8 cellular contexts compared by ENCODE assay signal in genomic region chr10:73774637-73775036, GRCh38. TPM values are rescaled to one million over a fixed set of nuclear protein-coding genes. Genes with fewer than 3 reads are reported as not detected.
DNase-seq lines count a peak whose midpoint lies in the region; ATAC-seq and TF ChIP-seq lines count a peak whose summit lies in the region.

No MANE protein-coding gene starts in this region.

- no peak overlapping the region for H3K27ac ChIP-seq in GM23248
- H3K27ac ChIP-seq in liver (ENCODE audit: low read depth in 1 of 2, low read length in 2 of 2): no peak overlapping the region

- CTCF ChIA-PET in activated CD4-positive, alpha-beta memory T cell treated with anti-CD3 and anti-CD28 coated beads, Interleukin-2, amount 10 ng/mL, durations not matched to agents 7 days and 5 days (lab: Charles Lee): no interaction called here

- peak; percentile 40 to 57 for TF ChIP-seq RAD21 in liver (IDR thresholded peaks at IDR 0.05)

- H3K79me2 ChIP-seq in GM23248 (ENCODE audit: insufficient read depth): peaks cover 67% of the 10 kb centered on the region

- DNase-seq in AML-193 (lab: John Stamatoyannopoulos, UW): peak; percentile 24 to 30
- peak; percentile 52 for DNase-seq in GM23248
- DNase-seq in activated CD4-positive, alpha-beta memory T cell treated with anti-CD3 and anti-CD28 coated beads, Interleukin-2, amount 10 ng/mL, durations not matched to agents 7 days and 5 days: peak; percentile 46
- DNase-seq in activated gamma-delta T cell (lab: John Stamatoyannopoulos, UW): no peak
- DNase-seq in SHP77 (lab: John Stamatoyannopoulos, UW): no peak

- no peaks in the 10 kb centered on the region for H3K9me3 Mint-ChIP-seq in activated CD4-positive, alpha-beta memory T cell treated with anti-CD3 and anti-CD28 coated beads, Interleukin-2, amount 10 ng/mL, durations not matched to agents 7 days and 5 days

- peaks cover 56% of the 10 kb centered on the region for H3K4me1 Mint-ChIP-seq in activated CD4-positive, alpha-beta memory T cell treated with anti-CD3 and anti-CD28 coated beads, Interleukin-2, amount 10 ng/mL, durations not matched to agents 7 days and 5 days

- POLR2A ChIA-PET in activated CD4-positive, alpha-beta memory T cell treated with anti-CD3 and anti-CD28 coated beads, Interleukin-2, amount 10 ng/mL, durations not matched to agents 7 days and 5 days (lab: Charles Lee): interaction anchor here (1.3 to 8.6 kb wide), 4 partner anchors 8 to 44 kb away, joined by 3 to 98 read pairs (median 61); partner anchors contain the start of genes CHCHD1 and ZSWIM8

- H3K9me3 ChIP-seq in GM23248 (ENCODE audit: low read depth): no peaks in the 10 kb centered on the region
- no peaks in the 10 kb centered on the region for H3K9me3 ChIP-seq in liver (ENCODE audit: control insufficient read depth in 4 of 4, low read length in 3 of 4)

- peaks cover 42% of the 10 kb centered on the region for H3K36me3 ChIP-seq in GM23248 (ENCODE audit: low read depth)
- peaks cover 6 to 29% (median 18%) of the 10 kb centered on the region in 4 donors for H3K36me3 ChIP-seq in liver (ENCODE audit: control insufficient read depth in 4 of 4, insufficient read depth in 3 of 4, low read depth in 1 of 4, low read length in 3 of 4)

- no peak for ATAC-seq in HG02763 (IDR thresholded peaks at IDR 0.05; ENCODE audit: unreplicated experiment)
- ATAC-seq in GM18520 (IDR thresholded peaks at IDR 0.05; ENCODE audit: unreplicated experiment): no peak

- no peaks in the 10 kb centered on the region for H3K27me3 Mint-ChIP-seq in activated CD4-positive, alpha-beta memory T cell treated with anti-CD3 and anti-CD28 coated beads, Interleukin-2, amount 10 ng/mL, durations not matched to agents 7 days and 5 days

- peak overlapping the region; percentile 58 for H3K27ac Mint-ChIP-seq in activated CD4-positive, alpha-beta memory T cell treated with anti-CD3 and anti-CD28 coated beads, Interleukin-2, amount 10 ng/mL, durations not matched to agents 7 days and 5 days

- in situ Hi-C loops in GM23248 (cut with MboI): no loop called here

- no peak overlapping the region for H2AFZ ChIP-seq in GM23248

- H3K9me2 ChIP-seq in GM23248 (ENCODE audit: insufficient read depth): no peaks in the 10 kb centered on the region

- H3K9ac ChIP-seq in GM23248: peak overlapping the region; percentile 91
- H3K9ac ChIP-seq in liver (ENCODE audit: low read depth in 1 of 2, low read length in 2 of 2): peak overlapping the region in 1 of 2 donors; percentile 7

- no peak for TF ChIP-seq CTCF in liver (IDR thresholded peaks at IDR 0.05; ENCODE audit: low read depth, low read length, missing input control)

- peak overlapping the region; percentile 76 for H3K4me3 ChIP-seq in GM23248
- no peak overlapping the region for H3K4me3 ChIP-seq in liver (ENCODE audit: low read depth in 1 of 3, low read length in 3 of 3)

- WGBS in GM23248 (ENCODE audit: low coverage in 1 of 2, low lambda C conversion rate in 2 of 2, missing lambda C conversion rate in 2 of 2), 2 experiments: 11 to 14% methylated on average over 5 of the region's 5 CpGs
- 44% methylated on average over 5 of the region's 5 CpGs for WGBS in liver

- peak overlapping the region; percentile 85 for H3K4me3 Mint-ChIP-seq in activated CD4-positive, alpha-beta memory T cell treated with anti-CD3 and anti-CD28 coated beads, Interleukin-2, amount 10 ng/mL, durations not matched to agents 7 days and 5 days

- peaks cover 24% of the 10 kb centered on the region for H3K4me1 ChIP-seq in GM23248 (ENCODE audit: insufficient read depth)
- peaks cover 6 to 28% (median 25%) of the 10 kb centered on the region in 4 donors for H3K4me1 ChIP-seq in liver (ENCODE audit: control insufficient read depth in 4 of 4, insufficient read depth in 4 of 4, low read length in 3 of 4)

- H4K20me1 ChIP-seq in GM23248 (ENCODE audit: insufficient read depth): no peaks in the 10 kb centered on the region

- H3F3A ChIP-seq in GM23248 (ENCODE audit: insufficient read depth): peaks cover 45% of the 10 kb centered on the region

- H3K27me3 ChIP-seq in GM23248 (replicated peaks; ENCODE audit: insufficient read depth) (no peaks in the 10 kb centered on the region), liver (ENCODE audit: control insufficient read depth in 4 of 4, insufficient read depth in 4 of 4, low read length in 3 of 4) (no peaks in the 10 kb centered on the region)

- H3K36me3 Mint-ChIP-seq in activated CD4-positive, alpha-beta memory T cell treated with anti-CD3 and anti-CD28 coated beads, Interleukin-2, amount 10 ng/mL, durations not matched to agents 7 days and 5 days (ENCODE audit: low read depth): peaks cover 69% of the 10 kb centered on the region

- H3K4me2 ChIP-seq in GM23248 (ENCODE audit: unreplicated experiment): peak overlapping the region; percentile 95

TF ChIP-seq in liver, 16 proteins besides CTCF, POLR2A, EP300 and RAD21 (continues in another document):
- TF ChIP-seq FOXA1 (IDR thresholded peaks at IDR 0.05) (no peak), NR2F2 (IDR thresholded peaks at IDR 0.05) (no peak), JUND (IDR thresholded peaks at IDR 0.05) (no peak), TAF1 (conservative IDR thresholded peaks at IDR 0.05) (no peak), FOXA2 (IDR thresholded peaks at IDR 0.05) (no peak), RXRA (IDR thresholded peaks at IDR 0.05) (no peak), HNF4G (IDR thresholded peaks at IDR 0.05) (no peak), SP1 (IDR thresholded peaks at IDR 0.05) (no peak), YY1 (IDR thresholded peaks at IDR 0.05) (no peak), MAX (IDR thresholded peaks at IDR 0.05) (no peak), HNF4A (conservative IDR thresholded peaks at IDR 0.05) (no peak), ZBTB33 (IDR thresholded peaks at IDR 0.05) (no peak), EGR1 (IDR thresholded peaks at IDR 0.05; ENCODE audit: low read depth in 2 of 2) (no peak)

RNA-seq across cellular contexts. Expression of gene CHCHD1, which starts 7.2 kb away (rescaled TPM):
- total RNA-seq in GM23248 (2014; rRNA removed; shearing (Covaris generic)): 23.1 and 26.9 TPM in 2 replicates
- polyA plus RNA-seq in GM23248 (2016; fragmentation: Nextera tagmentation; extraction: Ambion mirVana) (66.3 and 73.0 TPM in 2 replicates), liver (10 to 100 TPM; 32.5 to 47.4 TPM)
- total RNA-seq in activated CD4-positive, alpha-beta memory T cell treated with anti-CD3 and anti-CD28 coated beads, Interleukin-2, amount 10 ng/mL, durations not matched to agents 7 days and 5 days: 10 to 100 TPM; 31.4 to 34.6 TPM
- 10 to 100 TPM in 1 of 2 donors, 1 to 10 TPM in 1; 7.6 to 13.7 TPM for total RNA-seq in liver

RNA-seq across cellular contexts. Expression of gene ZSWIM8, which starts 10.8 kb away (rescaled TPM):
- total RNA-seq in GM23248 (2014; rRNA removed; shearing (Covaris generic)): 44.4 and 61.5 TPM in 2 replicates
- polyA plus RNA-seq in GM23248 (2016; fragmentation: Nextera tagmentation; extraction: Ambion mirVana) (24.3 and 25.5 TPM in 2 replicates), liver (10 to 100 TPM; 33.3 to 53.4 TPM)
- 10 to 100 TPM; 88.0 to 92.2 TPM for total RNA-seq in activated CD4-positive, alpha-beta memory T cell treated with anti-CD3 and anti-CD28 coated beads, Interleukin-2, amount 10 ng/mL, durations not matched to agents 7 days and 5 days
- total RNA-seq in liver: 10 to 100 TPM; 35.3 to 66.2 TPM

RNA-seq across cellular contexts. Expression of gene SEC24C, which starts 30.5 kb away (rescaled TPM):
- total RNA-seq in GM23248 (2014; rRNA removed; shearing (Covaris generic)): 75.6 and 87.1 TPM in 2 replicates
- polyA plus RNA-seq in GM23248 (2016; fragmentation: Nextera tagmentation; extraction: Ambion mirVana) (30.6 and 31.4 TPM in 2 replicates), liver (10 to 100 TPM; 15.0 to 40.5 TPM)
- 100 to 1,000 TPM; 106 to 108 TPM for total RNA-seq in activated CD4-positive, alpha-beta memory T cell treated with anti-CD3 and anti-CD28 coated beads, Interleukin-2, amount 10 ng/mL, durations not matched to agents 7 days and 5 days
- 10 to 100 TPM; 41.4 to 48.1 TPM for total RNA-seq in liver

RNA-seq across cellular contexts. Expression of gene NDST2, which starts 36.8 kb away (rescaled TPM):
- 26.8 and 50.0 TPM in 2 replicates for total RNA-seq in GM23248 (2014; rRNA removed; shearing (Covaris generic))
- polyA plus RNA-seq in GM23248 (2016; fragmentation: Nextera tagmentation; extraction: Ambion mirVana) (27.4 and 30.9 TPM in 2 replicates), liver (1 to 10 TPM; 6.5 to 7.6 TPM)
- total RNA-seq in activated CD4-positive, alpha-beta memory T cell treated with anti-CD3 and anti-CD28 coated beads, Interleukin-2, amount 10 ng/mL, durations not matched to agents 7 days and 5 days: 10 to 100 TPM; 58.3 to 58.4 TPM
- 10 to 100 TPM; 11.4 to 14.0 TPM for total RNA-seq in liver

Comparison
In these comparisons a context has a peak if more than half of its experiments do, and no peak if none do; other contexts are left out.
1. DNase-seq: peak in AML-193 (2 of 2), GM23248 (single experiment) and activated CD4-positive, alpha-beta memory T cell treated with anti-CD3 and anti-CD28 coated beads, Interleukin-2, amount 10 ng/mL, durations not matched to agents 7 days and 5 days (single experiment); none in activated gamma-delta T cell (single experiment) and SHP77 (0 of 2).